In genomic region chr12:13472690-13473089, GRCh38 we compare ENCODE assay signal across 8 cellular contexts.
DNase-seq lines count a peak whose midpoint lies in the region; ATAC-seq and TF ChIP-seq lines count a peak whose summit lies in the region.
"Had no signal": no experiment of that assay in that cellular context is flagged by ENCODE, and none has a peak within 500 bp of the region (broad histone marks: within the 10 kb centered on the region; RNA-seq: fewer than 3 reads in every experiment).

No MANE protein-coding gene starts in this region.

- no peaks in the 10 kb centered on the region for H3K9me3 ChIP-seq in IMR-90 (ENCODE audit: control insufficient read depth, insufficient read depth, low read length)
- no peaks in the 10 kb centered on the region for H3K9me3 ChIP-seq in tibial nerve
- H3K9me3 ChIP-seq: ascending aorta had no signal

- H3K36me3 ChIP-seq in IMR-90 (ENCODE audit: control insufficient read depth, insufficient read depth, low read length), result no peaks in the 10 kb centered on the region
- H3K36me3 ChIP-seq in tibial nerve, result no peaks in the 10 kb centered on the region
- H3K36me3 ChIP-seq: ascending aorta had no signal

- no peak overlapping the region for H3K14ac ChIP-seq in IMR-90 (replicated peaks; ENCODE audit: low read depth, low read length)

- no peaks in the 10 kb centered on the region for H3K79me1 ChIP-seq in IMR-90 (ENCODE audit: low read depth in 1 of 2, low read length in 2 of 2)

- H2AFZ ChIP-seq in IMR-90 (replicated peaks; ENCODE audit: low read length, poor library complexity), result no peak overlapping the region

- H3K27ac Mint-ChIP-seq in stimulated activated naive B cell treated with anti-CD40 and anti-IgM and Interleukin-4, amounts not matched to agents 10 μg/mL and 1 μg/mL and 100 μg/mL, for 72 hours, result no peak overlapping the region
- no peak overlapping the region for H3K27ac Mint-ChIP-seq in activated CD8-positive, alpha-beta T cell treated with anti-CD3 and anti-CD28 coated beads for 36 hours

- no peaks in the 10 kb centered on the region for H3K4me1 ChIP-seq in IMR-90 (ENCODE audit: control insufficient read depth, insufficient read depth, low read length)
- H3K4me1 ChIP-seq in tibial nerve, result no peaks in the 10 kb centered on the region
- H3K4me1 ChIP-seq: ascending aorta had no signal

- no peak for TF ChIP-seq EP300 in tibial nerve (IDR thresholded peaks at IDR 0.05)

- TF ChIP-seq POLR2A in IMR-90 (IDR thresholded peaks at IDR 0.05; ENCODE audit: low read depth, low read length) (no peak), tibial nerve (IDR thresholded peaks at IDR 0.05) (no peak)

- no peak overlapping the region for H4K5ac ChIP-seq in IMR-90 (ENCODE audit: low read depth, low read length)

- dilution Hi-C loops in IMR-90 (cut with HindIII; ENCODE audit: low sequenced_read_pairs, unreplicated experiment), result no loop called here

- WGBS in IMR-90 (ENCODE audit: extremely low coverage in 2 of 2, insufficient read length in 1 of 2), 2 experiments, result 80% methylated on average over 1 of the region's 5 CpGs; no CpG with 5 or more reads in 1 of the 2 experiments
- 89 to 91% methylated on average over 5 of the region's 5 CpGs for WGBS in tibial nerve, 2 donors

- H2BK20ac ChIP-seq in IMR-90 (ENCODE audit: low read depth, low read length), result no peak overlapping the region

- in situ Hi-C loops in IMR-90 (cut with MboI; ENCODE audit: low sequenced_read_pairs) (no loop called here), KBM-7 (cut with MboI; ENCODE audit: low pct_unique_long_range_greater_than_20kb, low sequenced_read_pairs) (no loop called here)

- H2AK5ac ChIP-seq in IMR-90 (ENCODE audit: low read depth, low read length), result no peak overlapping the region

- TF ChIP-seq CTCF in IMR-90 (conservative IDR thresholded peaks at IDR 0.05; ENCODE audit: low read depth, low read length), result no peak
- no peak for TF ChIP-seq CTCF in activated CD8-positive, alpha-beta T cell treated with anti-CD3 and anti-CD28 coated beads for 36 hours (IDR thresholded peaks at IDR 0.05)
- no peak for TF ChIP-seq CTCF in tibial nerve (IDR thresholded peaks at IDR 0.05)

- POLR2A ChIA-PET in IMR-90 (lab: Charles Lee; ENCODE audit: unreplicated experiment), result no interaction called here
- POLR2A ChIA-PET in activated CD8-positive, alpha-beta T cell treated with anti-CD3 and anti-CD28 coated beads for 36 hours (lab: Charles Lee), result no interaction called here

- H3K4me2 ChIP-seq in IMR-90 (ENCODE audit: low read depth, low read length), result no peak overlapping the region

- no peaks in the 10 kb centered on the region for H3K9me3 Mint-ChIP-seq in stimulated activated naive B cell treated with anti-CD40 and anti-IgM and Interleukin-4, amounts not matched to agents 10 μg/mL and 1 μg/mL and 100 μg/mL, for 72 hours
- no peaks in the 10 kb centered on the region for H3K9me3 Mint-ChIP-seq in activated CD8-positive, alpha-beta T cell treated with anti-CD3 and anti-CD28 coated beads for 36 hours

- DNase-seq in GM19238 (ENCODE audit: insufficient read length, low spot score) (peak; percentile 15), IMR-90 (peak; percentile 3), tibial nerve (ENCODE audit: low spot score in 2 of 2) (no peak), KBM-7 (no peak)
- no peak for DNase-seq in stimulated activated naive B cell treated with anti-CD40 and anti-IgM and Interleukin-4, amounts not matched to agents 10 μg/mL and 1 μg/mL and 100 μg/mL, for 72 hours
- no peak for DNase-seq in activated CD8-positive, alpha-beta T cell treated with anti-CD3 and anti-CD28 coated beads for 36 hours

- peaks cover 0 to 4% of the 10 kb centered on the region in 2 donors for H3K4me1 Mint-ChIP-seq in stimulated activated naive B cell treated with anti-CD40 and anti-IgM and Interleukin-4, amounts not matched to agents 10 μg/mL and 1 μg/mL and 100 μg/mL, for 72 hours
- no peaks in the 10 kb centered on the region for H3K4me1 Mint-ChIP-seq in activated CD8-positive, alpha-beta T cell treated with anti-CD3 and anti-CD28 coated beads for 36 hours (ENCODE audit: low read depth)

- no peak overlapping the region for H3K4me3 ChIP-seq in IMR-90 (ENCODE audit: insufficient read depth, low read depth, low read length)
- H3K4me3 ChIP-seq in tibial nerve, result no peak overlapping the region
- H3K4me3 ChIP-seq: ascending aorta had no signal

- no peak overlapping the region for H4K91ac ChIP-seq in IMR-90 (ENCODE audit: insufficient read depth, low read depth, low read length)

- H4K20me1 ChIP-seq in IMR-90 (ENCODE audit: insufficient read depth, low read length), result no peaks in the 10 kb centered on the region

- H3K9ac ChIP-seq in IMR-90 (ENCODE audit: low read depth, low read length), result no peak overlapping the region

- no peak overlapping the region for H2BK5ac ChIP-seq in IMR-90 (ENCODE audit: low read depth, low read length, poor library complexity, severe bottlenecking)

- no peaks in the 10 kb centered on the region for H3K9me1 ChIP-seq in IMR-90 (ENCODE audit: insufficient read depth, low read length)

- no peak overlapping the region for H3K23ac ChIP-seq in IMR-90 (ENCODE audit: low read depth, low read length)

- intact Hi-C loops in IMR-90 (cut with micrococcal nuclease), result no loop called here
- intact Hi-C loops in activated CD8-positive, alpha-beta T cell treated with anti-CD3 and anti-CD28 coated beads for 36 hours (cut with micrococcal nuclease), result no loop called here

- H3K4ac ChIP-seq in IMR-90 (ENCODE audit: low read depth, low read length), result no peak overlapping the region

- no peak for TF ChIP-seq RAD21 in IMR-90 (IDR thresholded peaks at IDR 0.05; ENCODE audit: low read length)

- CTCF ChIA-PET in IMR-90 (lab: Yijun Ruan, JAX), result no interaction called here
- CTCF ChIA-PET in activated CD8-positive, alpha-beta T cell treated with anti-CD3 and anti-CD28 coated beads for 36 hours (lab: Charles Lee), result interaction anchor here (2.2 to 2.3 kb wide), 2 partner anchors 28 to 62 kb away, joined by 5 to 7 read pairs; no protein-coding TSS in a partner anchor

- H3K36me3 Mint-ChIP-seq in stimulated activated naive B cell treated with anti-CD40 and anti-IgM and Interleukin-4, amounts not matched to agents 10 μg/mL and 1 μg/mL and 100 μg/mL, for 72 hours, result no peaks in the 10 kb centered on the region
- H3K36me3 Mint-ChIP-seq in activated CD8-positive, alpha-beta T cell treated with anti-CD3 and anti-CD28 coated beads for 36 hours (ENCODE audit: low read depth), result no peaks in the 10 kb centered on the region

- no peak overlapping the region for H2BK120ac ChIP-seq in IMR-90 (ENCODE audit: low read depth, low read length)

- no peak overlapping the region for H4K8ac ChIP-seq in IMR-90 (ENCODE audit: low read depth in 2 of 2, low read length in 2 of 2)

- ATAC-seq in HG02759 (IDR thresholded peaks at IDR 0.05; ENCODE audit: unreplicated experiment), result peak; percentile 95
- no peak for ATAC-seq in IMR-90 (ENCODE audit: low read depth)
- peak; percentile 71 to 92 for ATAC-seq in stimulated activated naive B cell treated with anti-CD40 and anti-IgM and Interleukin-4, amounts not matched to agents 10 μg/mL and 1 μg/mL and 100 μg/mL, for 72 hours (replicated peaks)
- no peak for ATAC-seq in activated CD8-positive, alpha-beta T cell treated with anti-CD3 and anti-CD28 coated beads for 36 hours

- no peak overlapping the region for H3K56ac ChIP-seq in IMR-90 (ENCODE audit: extremely low read depth, insufficient read depth, low read length)

- H2BK15ac ChIP-seq in IMR-90 (ENCODE audit: low read depth, low read length), result no peak overlapping the region

- peaks cover 13 to 26% of the 10 kb centered on the region in 2 donors for H3K27me3 Mint-ChIP-seq in stimulated activated naive B cell treated with anti-CD40 and anti-IgM and Interleukin-4, amounts not matched to agents 10 μg/mL and 1 μg/mL and 100 μg/mL, for 72 hours
- peaks cover 5% of the 10 kb centered on the region for H3K27me3 Mint-ChIP-seq in activated CD8-positive, alpha-beta T cell treated with anti-CD3 and anti-CD28 coated beads for 36 hours

- H2AK9ac ChIP-seq in IMR-90 (replicated peaks; ENCODE audit: low read depth, low read length, poor library complexity), result no peak overlapping the region

- H3K27ac ChIP-seq in IMR-90 (ENCODE audit: insufficient read depth, low read length) (no peak overlapping the region), tibial nerve (no peak overlapping the region)
- H3K27ac ChIP-seq: ascending aorta had no signal

- no peak overlapping the region for H3K4me3 Mint-ChIP-seq in stimulated activated naive B cell treated with anti-CD40 and anti-IgM and Interleukin-4, amounts not matched to agents 10 μg/mL and 1 μg/mL and 100 μg/mL, for 72 hours
- H3K4me3 Mint-ChIP-seq in activated CD8-positive, alpha-beta T cell treated with anti-CD3 and anti-CD28 coated beads for 36 hours, result no peak overlapping the region

- no TSS peak for BruUV-seq in IMR-90 (replicated peaks; lab: Mats Ljungman, UMichigan)

- no peak overlapping the region for H3K18ac ChIP-seq in IMR-90 (ENCODE audit: low read depth, low read length)

- H3K27me3 ChIP-seq in IMR-90 (ENCODE audit: control insufficient read depth, insufficient read depth, low read length) (no peaks in the 10 kb centered on the region), tibial nerve (no peaks in the 10 kb centered on the region)
- H3K27me3 ChIP-seq: ascending aorta had no signal

TF ChIP-seq in IMR-90, 13 proteins besides CTCF, POLR2A, EP300 and RAD21 (continues in another document):
- no peak for TF ChIP-seq MAZ (IDR thresholded peaks at IDR 0.05; ENCODE audit: borderline replicate concordance, low read depth, low read length)
- TF ChIP-seq FOS (IDR thresholded peaks at IDR 0.05; ENCODE audit: low read depth, low read length), result no peak
- no peak for TF ChIP-seq NFE2L2 (IDR thresholded peaks at IDR 0.05; ENCODE audit: low read depth, low read length)
- TF ChIP-seq SMC3 (IDR thresholded peaks at IDR 0.05; ENCODE audit: low read depth, low read length), result no peak
- TF ChIP-seq USF2 (IDR thresholded peaks at IDR 0.05; ENCODE audit: low read depth, low read length), result no peak
- TF ChIP-seq BHLHE40 (IDR thresholded peaks at IDR 0.05; ENCODE audit: low read depth, low read length), result no peak
- TF ChIP-seq MXI1 (IDR thresholded peaks at IDR 0.05; ENCODE audit: borderline replicate concordance, low read depth, low read length), result no peak

Comparison
In these comparisons a context has a peak if more than half of its experiments do, and no peak if none do; other contexts are left out.
1. DNase-seq: peak in GM19238 (single experiment) and IMR-90 (single experiment); none in stimulated activated naive B cell treated with anti-CD40 and anti-IgM and Interleukin-4, amounts not matched to agents 10 μg/mL and 1 μg/mL and 100 μg/mL, for 72 hours (single experiment), activated CD8-positive, alpha-beta T cell treated with anti-CD3 and anti-CD28 coated beads for 36 hours (single experiment), tibial nerve (0 of 2) and KBM-7 (single experiment).
2. ATAC-seq: peak in HG02759 (single experiment) and stimulated activated naive B cell treated with anti-CD40 and anti-IgM and Interleukin-4, amounts not matched to agents 10 μg/mL and 1 μg/mL and 100 μg/mL, for 72 hours (2 of 2); none in IMR-90 (single experiment) and activated CD8-positive, alpha-beta T cell treated with anti-CD3 and anti-CD28 coated beads for 36 hours (single experiment).